ENCODE assay signal across 16 cellular contexts in the genomic region with DNA sequence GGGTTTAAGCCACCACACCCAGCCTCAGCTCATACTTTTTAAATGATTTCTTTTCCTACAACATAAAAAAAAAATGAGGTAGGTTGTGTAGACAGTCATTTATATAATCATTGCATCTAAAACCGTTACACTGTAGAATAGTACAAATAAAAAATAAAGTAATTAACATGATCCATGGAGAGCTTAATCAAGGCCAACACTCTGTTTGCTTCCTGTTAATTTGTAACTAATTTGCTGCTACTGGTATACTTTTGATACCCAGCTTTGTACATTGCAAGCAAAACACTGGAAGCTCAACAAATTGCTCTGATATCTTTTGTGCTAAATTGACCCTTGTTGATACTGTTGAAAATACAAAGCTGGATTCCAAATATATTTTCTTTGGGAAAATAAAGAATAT. TPM values are rescaled to one million over a fixed set of nuclear protein-coding genes. Genes with fewer than 3 reads are reported as not detected.
DNase-seq lines count a peak whose midpoint lies in the region; ATAC-seq, FAIRE-seq and TF ChIP-seq lines count a peak whose summit lies in the region.
"Had no signal": no experiment of that assay in that cellular context is flagged by ENCODE, and none has a peak within 500 bp of the region (broad histone marks: within the 10 kb centered on the region; RNA-seq: fewer than 3 reads in every experiment).

No MANE protein-coding gene starts in this region.

- ATAC-seq in A549 (no peak), body of pancreas (peak; percentile 83), left lobe of liver (peak; percentile 64), HG03045 (IDR thresholded peaks at IDR 0.05; ENCODE audit: unreplicated experiment) (no peak), HG02885 (IDR thresholded peaks at IDR 0.05; ENCODE audit: poor library complexity, unreplicated experiment) (no peak)

- peaks cover 30% of the 10 kb centered on the region for H3K4me1 ChIP-seq in A549
- H3K4me1 ChIP-seq in body of pancreas, result peaks cover 16% of the 10 kb centered on the region

- no peak for TF ChIP-seq RAD21 in A549 (conservative IDR thresholded peaks at IDR 0.05 in 1 of 2, IDR thresholded peaks at IDR 0.05 in 1 of 2)

- H3K4me2 ChIP-seq in A549, result peak overlapping the region; percentile 57

- H3K4me3 ChIP-seq in A549, result no peak overlapping the region
- no peak overlapping the region for H3K4me3 ChIP-seq in body of pancreas
- H3K4me3 ChIP-seq: GM12878, GM23248 had no signal

- DNase-seq in A549 (ENCODE audit: low read depth in 1 of 2, low spot score in 1 of 2) (no peak), body of pancreas (no peak), left lobe of liver (ENCODE audit: low spot score) (no peak), renal cortical epithelial cell (ENCODE audit: low read depth) (peak; percentile 55), epidermal melanocyte (ENCODE audit: insufficient read length, low spot score) (no peak)
- DNase-seq: 8988T; C1 segment of cervical spinal cord; CD4-positive, alpha-beta T cell; DMS79; GM23248; H7 had no signal

- TF ChIP-seq POLR2A in A549 (IDR thresholded peaks at IDR 0.05; ENCODE audit: low read length), result no peak
- no peak for TF ChIP-seq POLR2A in body of pancreas (IDR thresholded peaks at IDR 0.05)

- intact Hi-C loops in body of pancreas (cut with DNase I), result no loop called here

- H3K36me3 ChIP-seq in body of pancreas (replicated peaks in 1 of 2; ENCODE audit: insufficient read depth in 1 of 2, low read depth in 2 of 2), result no peaks in the 10 kb centered on the region

- no peaks in the 10 kb centered on the region for H3K27me3 ChIP-seq in body of pancreas

- H3K9me3 ChIP-seq in A549 (no peaks in the 10 kb centered on the region), body of pancreas (no peaks in the 10 kb centered on the region)

- H3K27ac ChIP-seq in A549, result peak overlapping the region; percentile 57 to 66; a peak in 5 of 6 replicates
- peak overlapping the region in 1 of 4 donors; percentile 17 for H3K27ac ChIP-seq in body of pancreas
- H3K27ac ChIP-seq: GM23248 had no signal

- TF ChIP-seq CTCF in A549 (IDR thresholded peaks at IDR 0.05), result no peak
- no peak for TF ChIP-seq CTCF in body of pancreas (IDR thresholded peaks at IDR 0.05)

- no peak for TF ChIP-seq EP300 in A549 (IDR thresholded peaks at IDR 0.05)

- CTCF ChIA-PET in A549 (lab: Yijun Ruan, JAX), result interaction anchor here (0.8 to 1.5 kb wide), 5 partner anchors 9 to 81 kb away, joined by 3 to 4 read pairs (median 3); a partner anchor contains a TSS

- no peak for FAIRE-seq in A549 (lab: Jason Lieb, UNC)
- FAIRE-seq: GM12878, GM18507, HTR-8/SVneo had no signal

- 33% methylated on average over 1 of the region's 1 CpG for WGBS in A549 (ENCODE audit: missing lambda C conversion rate)
- 16 to 25% methylated on average over 1 of the region's 1 CpG for WGBS in body of pancreas, 2 donors

- POLR2A ChIA-PET in A549 (lab: Yijun Ruan, JAX), result interaction anchor here (0.6 to 1.5 kb wide), 2 partner anchors 19 to 47 kb away, joined by 3 to 7 read pairs; no protein-coding TSS in a partner anchor

TF ChIP-seq in A549, 52 proteins besides CTCF, POLR2A, EP300 and RAD21:
- TF ChIP-seq GATA3 (IDR thresholded peaks at IDR 0.05; ENCODE audit: borderline replicate concordance) (no peak), HDAC2 (IDR thresholded peaks at IDR 0.05) (no peak), BHLHE40 (IDR thresholded peaks at IDR 0.05; ENCODE audit: low read depth, low read length) (no peak), CBX2 (IDR thresholded peaks at IDR 0.05; ENCODE audit: borderline replicate concordance, low read depth) (no peak), ZFP36 (IDR thresholded peaks at IDR 0.05; ENCODE audit: borderline replicate concordance, partially characterized antibody) (no peak), ZC3H11A (IDR thresholded peaks at IDR 0.05) (no peak), HEYL (CRISPR knock-in tag; IDR thresholded peaks at IDR 0.05) (no peak), POLR2AphosphoS2 (conservative IDR thresholded peaks at IDR 0.05; ENCODE audit: low read length) (no peak)
- TF ChIP-seq, protein P1, sequence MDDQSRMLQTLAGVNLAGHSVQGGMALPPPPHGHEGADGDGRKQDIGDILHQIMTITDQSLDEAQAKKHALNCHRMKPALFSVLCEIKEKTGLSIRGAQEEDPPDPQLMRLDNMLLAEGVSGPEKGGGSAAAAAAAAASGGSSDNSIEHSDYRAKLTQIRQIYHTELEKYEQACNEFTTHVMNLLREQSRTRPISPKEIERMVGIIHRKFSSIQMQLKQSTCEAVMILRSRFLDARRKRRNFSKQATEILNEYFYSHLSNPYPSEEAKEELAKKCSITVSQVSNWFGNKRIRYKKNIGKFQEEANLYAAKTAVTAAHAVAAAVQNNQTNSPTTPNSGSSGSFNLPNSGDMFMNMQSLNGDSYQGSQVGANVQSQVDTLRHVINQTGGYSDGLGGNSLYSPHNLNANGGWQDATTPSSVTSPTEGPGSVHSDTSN (IDR thresholded peaks at IDR 0.05), result no peak
- TF ChIP-seq, protein P2, sequence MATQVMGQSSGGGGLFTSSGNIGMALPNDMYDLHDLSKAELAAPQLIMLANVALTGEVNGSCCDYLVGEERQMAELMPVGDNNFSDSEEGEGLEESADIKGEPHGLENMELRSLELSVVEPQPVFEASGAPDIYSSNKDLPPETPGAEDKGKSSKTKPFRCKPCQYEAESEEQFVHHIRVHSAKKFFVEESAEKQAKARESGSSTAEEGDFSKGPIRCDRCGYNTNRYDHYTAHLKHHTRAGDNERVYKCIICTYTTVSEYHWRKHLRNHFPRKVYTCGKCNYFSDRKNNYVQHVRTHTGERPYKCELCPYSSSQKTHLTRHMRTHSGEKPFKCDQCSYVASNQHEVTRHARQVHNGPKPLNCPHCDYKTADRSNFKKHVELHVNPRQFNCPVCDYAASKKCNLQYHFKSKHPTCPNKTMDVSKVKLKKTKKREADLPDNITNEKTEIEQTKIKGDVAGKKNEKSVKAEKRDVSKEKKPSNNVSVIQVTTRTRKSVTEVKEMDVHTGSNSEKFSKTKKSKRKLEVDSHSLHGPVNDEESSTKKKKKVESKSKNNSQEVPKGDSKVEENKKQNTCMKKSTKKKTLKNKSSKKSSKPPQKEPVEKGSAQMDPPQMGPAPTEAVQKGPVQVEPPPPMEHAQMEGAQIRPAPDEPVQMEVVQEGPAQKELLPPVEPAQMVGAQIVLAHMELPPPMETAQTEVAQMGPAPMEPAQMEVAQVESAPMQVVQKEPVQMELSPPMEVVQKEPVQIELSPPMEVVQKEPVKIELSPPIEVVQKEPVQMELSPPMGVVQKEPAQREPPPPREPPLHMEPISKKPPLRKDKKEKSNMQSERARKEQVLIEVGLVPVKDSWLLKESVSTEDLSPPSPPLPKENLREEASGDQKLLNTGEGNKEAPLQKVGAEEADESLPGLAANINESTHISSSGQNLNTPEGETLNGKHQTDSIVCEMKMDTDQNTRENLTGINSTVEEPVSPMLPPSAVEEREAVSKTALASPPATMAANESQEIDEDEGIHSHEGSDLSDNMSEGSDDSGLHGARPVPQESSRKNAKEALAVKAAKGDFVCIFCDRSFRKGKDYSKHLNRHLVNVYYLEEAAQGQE (IDR thresholded peaks at IDR 0.05), result no peak
- TF ChIP-seq, protein P3, sequence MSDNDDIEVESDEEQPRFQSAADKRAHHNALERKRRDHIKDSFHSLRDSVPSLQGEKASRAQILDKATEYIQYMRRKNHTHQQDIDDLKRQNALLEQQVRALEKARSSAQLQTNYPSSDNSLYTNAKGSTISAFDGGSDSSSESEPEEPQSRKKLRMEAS (IDR thresholded peaks at IDR 0.05), result no peak
TF ChIP-seq in A549: peak in this region for 0.

RNA-seq across cellular contexts. Expression of a gene that starts 20.2 kb away (rescaled TPM):
- polyA plus RNA-seq in A549 (2011; rRNA removed), result 21.1 and 26.1 TPM in 2 replicates
- 29.8 and 35.5 TPM in 2 replicates for polyA plus RNA-seq in A549 (2012; cell fraction: cytosol; rRNA removed)
- 20.9 and 33.2 TPM in 2 replicates for polyA plus RNA-seq in A549 (2012; cell fraction: nucleus; rRNA removed)
- polyA plus RNA-seq in A549 (2017; fragmentation: RNase III; extraction: RNeasy Plus Mini Kit Qiagen cat#74134 plus additional on column Dnase treatment), result 32.1 to 37.3 TPM (median 35.4 TPM) in 3 replicates
- polyA minus RNA-seq in A549 (2011; rRNA and poly(A)+ RNA removed), result 33.6 and 34.5 TPM in 2 replicates
- total RNA-seq in body of pancreas, result 10 to 100 TPM; 12.2 to 36.3 TPM
- 5.0 TPM for total RNA-seq in left lobe of liver
- 24.1 and 103 TPM in 2 replicates for total RNA-seq in renal cortical epithelial cell

Comparison
In these comparisons a context has a peak if more than half of its experiments do, and no peak if none do; other contexts are left out.
1. ATAC-seq: peak in body of pancreas (single experiment) and left lobe of liver (single experiment); none in A549 (0 of 2), HG03045 (single experiment) and HG02885 (single experiment).